ENCODE assay signal across 26 cellular contexts in genomic region chr21:22827422-22827821, GRCh38.
DNase-seq lines count a peak whose midpoint lies in the region; ATAC-seq, FAIRE-seq and TF ChIP-seq lines count a peak whose summit lies in the region.
"Had no signal": no experiment of that assay in that cellular context is flagged by ENCODE, and none has a peak within 500 bp of the region (broad histone marks: within the 10 kb centered on the region; RNA-seq: fewer than 3 reads in every experiment).

No MANE protein-coding gene starts in this region.

- no peaks in the 10 kb centered on the region for H3K4me1 ChIP-seq in HepG2 (ENCODE audit: insufficient read depth, low read length)
- no peaks in the 10 kb centered on the region for H3K4me1 ChIP-seq in right lobe of liver
- H3K4me1 ChIP-seq in SK-N-SH (ENCODE audit: control insufficient read depth in 1 of 2, insufficient read depth in 2 of 2, low read depth in 1 of 2, low read length in 1 of 2) = peaks cover 0 to 2% of the 10 kb centered on the region in 2 experiments; a peak in 2 of 4 replicates
- H3K4me1 ChIP-seq: BE2C had no signal

- H3K27ac ChIP-seq in HepG2 (ENCODE audit: extremely low read length, insufficient read depth, low read length) (no peak overlapping the region), right lobe of liver (no peak overlapping the region), SK-N-SH (ENCODE audit: low read depth in 2 of 2, low read length in 1 of 2) (no peak overlapping the region), SU-DHL-6 (ENCODE audit: low read depth, low read length) (no peak overlapping the region)
- H3K27ac ChIP-seq: 22Rv1, BLaER1 had no signal

- ATAC-seq in HepG2 (no peak), right lobe of liver (no peak)
- ATAC-seq in activated naive CD8-positive, alpha-beta T cell treated with anti-CD3 and anti-CD28 coated beads, Interleukin-2, amount 50 U/mL, for 24 hours = no peak
- ATAC-seq: GM12878 had no signal

- POLR2A ChIA-PET in HepG2 (lab: Yijun Ruan, JAX) (no interaction called here), SK-N-SH (lab: Yijun Ruan, JAX) (no interaction called here)

- H3K4me3 Mint-ChIP-seq in activated naive CD8-positive, alpha-beta T cell treated with anti-CD3 and anti-CD28 coated beads, Interleukin-2, amount 50 U/mL, for 24 hours = no peak overlapping the region
- H3K4me3 Mint-ChIP-seq: CD14-positive monocyte; CD4-positive, alpha-beta memory T cell; CD4-positive, CD25-positive, alpha-beta regulatory T cell; CD8-positive, alpha-beta memory T cell had no signal

- in situ Hi-C loops in HepG2 (cut with HindIII; ENCODE audit: extremely low pct_ligation_motif_present, low pct_unique_long_range_greater_than_20kb) = no loop called here

- H2AFZ ChIP-seq in HepG2 (ENCODE audit: low read length) = no peak overlapping the region
- no peak overlapping the region for H2AFZ ChIP-seq in SK-N-SH (ENCODE audit: low read depth)
- peak overlapping the region; percentile 48 for H2AFZ ChIP-seq in SU-DHL-6 (ENCODE audit: low read depth, low read length, severe bottlenecking)

- TF ChIP-seq RAD21 in HepG2 (CRISPR knock-in tag; IDR thresholded peaks at IDR 0.05) (no peak), SK-N-SH (IDR thresholded peaks at IDR 0.05; ENCODE audit: low read length) (no peak)

- H3K27me3 Mint-ChIP-seq in activated naive CD8-positive, alpha-beta T cell treated with anti-CD3 and anti-CD28 coated beads, Interleukin-2, amount 50 U/mL, for 24 hours = no peaks in the 10 kb centered on the region
- H3K27me3 Mint-ChIP-seq: CD4-positive, alpha-beta memory T cell; CD4-positive, CD25-positive, alpha-beta regulatory T cell; CD8-positive, alpha-beta memory T cell had no signal

- TF ChIP-seq EP300 in HepG2 (IDR thresholded peaks at IDR 0.05; ENCODE audit: low read depth in 2 of 2, low read length in 2 of 2) = no peak
- no peak for TF ChIP-seq EP300 in HepG2 (CRISPR knock-in tag; IDR thresholded peaks at IDR 0.05; ENCODE audit: borderline replicate concordance)
- peak in 1 of 2 experiments; percentile 75; a peak in 2 of 4 replicates for TF ChIP-seq EP300 in SK-N-SH (IDR thresholded peaks at IDR 0.05; ENCODE audit: borderline replicate concordance in 1 of 2, low read depth in 1 of 2, low read length in 1 of 2)

- peaks cover 19% of the 10 kb centered on the region for H3K9me3 Mint-ChIP-seq in activated naive CD8-positive, alpha-beta T cell treated with anti-CD3 and anti-CD28 coated beads, Interleukin-2, amount 50 U/mL, for 24 hours

- H3K27me3 ChIP-seq in HepG2 (ENCODE audit: control insufficient read depth in 1 of 2, insufficient read depth in 2 of 2, low read length in 2 of 2) (no peaks in the 10 kb centered on the region), right lobe of liver (no peaks in the 10 kb centered on the region), SK-N-SH (ENCODE audit: insufficient read depth) (no peaks in the 10 kb centered on the region), SU-DHL-6 (ENCODE audit: low read length) (no peaks in the 10 kb centered on the region)
- H3K27me3 ChIP-seq: BE2C, BLaER1 had no signal

- no peak overlapping the region for H3K27ac Mint-ChIP-seq in activated naive CD8-positive, alpha-beta T cell treated with anti-CD3 and anti-CD28 coated beads, Interleukin-2, amount 50 U/mL, for 24 hours
- H3K27ac Mint-ChIP-seq: CD14-positive monocyte; CD4-positive, alpha-beta memory T cell; CD4-positive, CD25-positive, alpha-beta regulatory T cell; CD8-positive, alpha-beta memory T cell had no signal

- H3K9me2 ChIP-seq in SK-N-SH (no peaks in the 10 kb centered on the region), SU-DHL-6 (replicated peaks; ENCODE audit: insufficient read depth, low read length) (no peaks in the 10 kb centered on the region)

- no peak for DNase-seq in HepG2 (ENCODE audit: low spot score)
- no peak for DNase-seq in right lobe of liver
- no peak for DNase-seq in SK-N-SH
- DNase-seq in NCI-H510A treated with DMSO at 0.1 percent for 48 hours (lab: John Stamatoyannopoulos, UW) = no peak
- DNase-seq in activated naive CD8-positive, alpha-beta T cell treated with anti-CD3 and anti-CD28 coated beads, Interleukin-2, amount 50 U/mL, for 24 hours = no peak
- DNase-seq: ACHN; BE2C; C1 segment of cervical spinal cord; CD4-positive, CD25-positive, alpha-beta regulatory T cell; CD8-positive, alpha-beta memory T cell; COR-L47; DMS 273 treated with DMSO at 0.1 percent for 48 hours; DMS153; DMS53; DMS79; DND-41; EL; GDM1 had no signal

- no peak for TF ChIP-seq CTCF in HepG2 (CRISPR knock-in tag; IDR thresholded peaks at IDR 0.05)
- no peak for TF ChIP-seq CTCF in right lobe of liver (IDR thresholded peaks at IDR 0.05)
- no peak for TF ChIP-seq CTCF in SK-N-SH (IDR thresholded peaks at IDR 0.05)
- no peak for TF ChIP-seq CTCF in SU-DHL-6 (IDR thresholded peaks at IDR 0.05; ENCODE audit: insufficient read depth, low read length, poor library complexity, severe bottlenecking)

- H3K4me1 Mint-ChIP-seq in activated naive CD8-positive, alpha-beta T cell treated with anti-CD3 and anti-CD28 coated beads, Interleukin-2, amount 50 U/mL, for 24 hours = no peaks in the 10 kb centered on the region
- H3K4me1 Mint-ChIP-seq: CD14-positive monocyte; CD4-positive, alpha-beta memory T cell; CD8-positive, alpha-beta memory T cell had no signal

- intact Hi-C loops in HepG2 (cut with micrococcal nuclease; ENCODE audit: unreplicated experiment) (no loop called here), right lobe of liver (cut with DNase I) (no loop called here)

- no peaks in the 10 kb centered on the region for H3F3A ChIP-seq in SK-N-SH (replicated peaks; ENCODE audit: insufficient read depth)
- H3F3A ChIP-seq in SU-DHL-6 (ENCODE audit: insufficient read depth) = no peaks in the 10 kb centered on the region

- no peak for FAIRE-seq in HepG2 (lab: Jason Lieb, UNC)
- FAIRE-seq: GM12878, GM12892, GM18507 had no signal

- BruUV-seq in HepG2 (replicated peaks; lab: Mats Ljungman, UMichigan) = no TSS peak

- H3K36me3 Mint-ChIP-seq in activated naive CD8-positive, alpha-beta T cell treated with anti-CD3 and anti-CD28 coated beads, Interleukin-2, amount 50 U/mL, for 24 hours (ENCODE audit: low read depth) = no peaks in the 10 kb centered on the region
- H3K36me3 Mint-ChIP-seq: CD14-positive monocyte; CD4-positive, alpha-beta memory T cell; CD4-positive, CD25-positive, alpha-beta regulatory T cell had no signal

- H3K4me2 ChIP-seq in HepG2 (ENCODE audit: low read depth, low read length) (no peak overlapping the region), SK-N-SH (no peak overlapping the region), SU-DHL-6 (ENCODE audit: low read depth, low read length, poor library complexity, severe bottlenecking) (no peak overlapping the region)
- H3K4me2 ChIP-seq: BLaER1 had no signal

- TF ChIP-seq POLR2A in HepG2 (IDR thresholded peaks at IDR 0.05; ENCODE audit: insufficient read depth in 1 of 2, low read depth in 2 of 2, low read length in 2 of 2) (no peak), right lobe of liver (IDR thresholded peaks at IDR 0.05) (no peak)

- H3K36me3 ChIP-seq in HepG2 (replicated peaks in 1 of 2; ENCODE audit: control insufficient read depth in 1 of 2, insufficient read depth in 2 of 2, low read length in 2 of 2) (no peaks in the 10 kb centered on the region), right lobe of liver (no peaks in the 10 kb centered on the region), SK-N-SH (replicated peaks in 1 of 2; ENCODE audit: control insufficient read depth in 1 of 2, insufficient read depth in 2 of 2, low read length in 1 of 2) (no peaks in the 10 kb centered on the region), SU-DHL-6 (ENCODE audit: low read length) (no peaks in the 10 kb centered on the region)
- H3K36me3 ChIP-seq: BE2C had no signal

- CTCF ChIA-PET in HepG2 (lab: Yijun Ruan, JAX; ENCODE audit: low intra/inter-chr PET ratio, low total read pairs) (no interaction called here), SK-N-SH (lab: Yijun Ruan, JAX) (no interaction called here)

- H3K4me3 ChIP-seq in HepG2 (replicated peaks in 1 of 3; ENCODE audit: insufficient read depth in 1 of 3, low read depth in 2 of 3, low read length in 3 of 3) (no peak overlapping the region), right lobe of liver (no peak overlapping the region), SK-N-SH (ENCODE audit: low read depth in 2 of 2, low read length in 1 of 2) (no peak overlapping the region), SU-DHL-6 (ENCODE audit: insufficient read depth, low read length, poor library complexity, severe bottlenecking) (no peak overlapping the region)
- H3K4me3 ChIP-seq: BLaER1, GM12878 had no signal

- H3K9me3 ChIP-seq in HepG2 (ENCODE audit: low read length) (peaks cover 74% of the 10 kb centered on the region), right lobe of liver (peaks cover 0 to 3% (median 0%) of the 10 kb centered on the region in 4 donors), SK-N-SH (no peaks in the 10 kb centered on the region), SU-DHL-6 (ENCODE audit: insufficient read depth, low read length) (peaks cover 17% of the 10 kb centered on the region; the same call in 1 of the 2 replicates)
- H3K9me3 ChIP-seq: BE2C had no signal

- no peaks in the 10 kb centered on the region for H3K79me2 ChIP-seq in HepG2 (ENCODE audit: insufficient read depth, low read length)
- no peaks in the 10 kb centered on the region for H3K79me2 ChIP-seq in SK-N-SH (ENCODE audit: insufficient read depth)
- no peaks in the 10 kb centered on the region for H3K79me2 ChIP-seq in SU-DHL-6 (ENCODE audit: insufficient read depth, low read length)

- H3K9ac ChIP-seq in HepG2 (ENCODE audit: insufficient read depth, low read depth, low read length) = no peak overlapping the region
- H3K9ac ChIP-seq in SK-N-SH = no peak overlapping the region
- H3K9ac ChIP-seq in SU-DHL-6 (ENCODE audit: low read length) = no peak overlapping the region
- H3K9ac ChIP-seq: BLaER1 had no signal

- H4K20me1 ChIP-seq in HepG2 (ENCODE audit: insufficient read depth, low read length) (no peaks in the 10 kb centered on the region), SK-N-SH (ENCODE audit: insufficient read depth) (no peaks in the 10 kb centered on the region), SU-DHL-6 (ENCODE audit: low read depth, low read length) (no peaks in the 10 kb centered on the region)
- H4K20me1 ChIP-seq: BLaER1 had no signal

TF ChIP-seq in HepG2, 621 proteins besides CTCF, POLR2A, EP300 and RAD21 (continues in another document):
- peak in 1 of 2 experiments; percentile 35; a peak in 1 of 4 replicates for TF ChIP-seq MAFK (conservative IDR thresholded peaks at IDR 0.05 in 1 of 2, IDR thresholded peaks at IDR 0.05 in 1 of 2; ENCODE audit: low read length in 2 of 2)
- no peak for TF ChIP-seq CENPT (CRISPR knock-in tag; IDR thresholded peaks at IDR 0.05; ENCODE audit: low read depth)
- TF ChIP-seq MAFF (IDR thresholded peaks at IDR 0.05; ENCODE audit: low read depth, low read length) = 0 out of 2 replicates have a peak, but pooled peaks have one; percentile 5
- TF ChIP-seq YEATS4 (CRISPR knock-in tag; IDR thresholded peaks at IDR 0.05; ENCODE audit: borderline replicate concordance) = no peak
